In genomic region chr15:55846108-55846707, GRCh38 we compare ENCODE assay signal across 8 cellular contexts.
DNase-seq lines count a peak whose midpoint lies in the region; ATAC-seq and TF ChIP-seq lines count a peak whose summit lies in the region.

No MANE protein-coding gene starts in this region.

- in situ Hi-C loops in astrocyte of the spinal cord (cut with HindIII; ENCODE audit: low sequenced_read_pairs): no loop called here

- no peak overlapping the region for H2AFZ ChIP-seq in OCI-LY7 (ENCODE audit: low read length)

- intact Hi-C loops in OCI-LY7 (cut with micrococcal nuclease; ENCODE audit: unreplicated experiment): loop anchor here (1.0 to 10.0 kb wide), 2 partner anchors 198 to 209 kb away; no protein-coding TSS in a partner anchor

- no peak overlapping the region for H3K4me3 ChIP-seq in OCI-LY7 (ENCODE audit: low read depth, low read length, poor library complexity, severe bottlenecking)
- H3K4me3 ChIP-seq in astrocyte of the spinal cord (ENCODE audit: low read depth, low read length): no peak overlapping the region

- DNase-seq in DMS53 (lab: John Stamatoyannopoulos, UW) (peak; percentile 78), HuH-7 (ENCODE audit: low spot score) (peak; percentile 39), OCI-LY7 (ENCODE audit: low spot score) (peak; percentile 71), astrocyte of the spinal cord (ENCODE audit: low read depth, low spot score) (peak; percentile 81), iPS DF 19.7 (ENCODE audit: low read depth, low spot score) (peak; percentile 56), smooth muscle cell of the brain vasculature (ENCODE audit: low read depth, low spot score) (peak; percentile 69), UCSD-AML1 (lab: John Stamatoyannopoulos, UW; ENCODE audit: unreplicated experiment) (no peak)

- TF ChIP-seq CTCF in OCI-LY7 (conservative IDR thresholded peaks at IDR 0.05; ENCODE audit: low read length): peak; percentile 95
- TF ChIP-seq CTCF in astrocyte of the spinal cord (IDR thresholded peaks at IDR 0.05; ENCODE audit: low read depth, low read length): peak; percentile 86

- no peaks in the 10 kb centered on the region for H4K20me1 ChIP-seq in OCI-LY7 (ENCODE audit: insufficient read depth, low read length)

- no TSS peak for BruUV-seq in OCI-LY7 (replicated peaks; lab: Mats Ljungman, UMichigan)

- ATAC-seq in GM19351 (IDR thresholded peaks at IDR 0.05; ENCODE audit: unreplicated experiment): peak; percentile 79

- no peaks in the 10 kb centered on the region for H3K4me1 ChIP-seq in OCI-LY7 (ENCODE audit: insufficient read depth, low read length, poor library complexity, severe bottlenecking)

- CTCF ChIA-PET in OCI-LY7 (lab: Charles Lee; ENCODE audit: unreplicated experiment): no interaction called here

- no peaks in the 10 kb centered on the region for H3K79me2 ChIP-seq in OCI-LY7 (ENCODE audit: insufficient read depth, low read depth, low read length)

- POLR2A ChIA-PET in OCI-LY7 (lab: Charles Lee): no interaction called here

- H3K36me3 ChIP-seq in OCI-LY7 (ENCODE audit: insufficient read depth, low read length): no peaks in the 10 kb centered on the region

- no peaks in the 10 kb centered on the region for H3K9me3 ChIP-seq in OCI-LY7 (ENCODE audit: low read length)

- no peak overlapping the region for H3K4me2 ChIP-seq in OCI-LY7 (ENCODE audit: low read length)

- H3K9me2 ChIP-seq in OCI-LY7 (ENCODE audit: insufficient read depth, low read length): no peaks in the 10 kb centered on the region

- no peak overlapping the region for H3K27ac ChIP-seq in OCI-LY7 (ENCODE audit: low read depth, low read length, poor library complexity, severe bottlenecking)
